16 cellular contexts compared by ENCODE assay signal in the genomic region with DNA sequence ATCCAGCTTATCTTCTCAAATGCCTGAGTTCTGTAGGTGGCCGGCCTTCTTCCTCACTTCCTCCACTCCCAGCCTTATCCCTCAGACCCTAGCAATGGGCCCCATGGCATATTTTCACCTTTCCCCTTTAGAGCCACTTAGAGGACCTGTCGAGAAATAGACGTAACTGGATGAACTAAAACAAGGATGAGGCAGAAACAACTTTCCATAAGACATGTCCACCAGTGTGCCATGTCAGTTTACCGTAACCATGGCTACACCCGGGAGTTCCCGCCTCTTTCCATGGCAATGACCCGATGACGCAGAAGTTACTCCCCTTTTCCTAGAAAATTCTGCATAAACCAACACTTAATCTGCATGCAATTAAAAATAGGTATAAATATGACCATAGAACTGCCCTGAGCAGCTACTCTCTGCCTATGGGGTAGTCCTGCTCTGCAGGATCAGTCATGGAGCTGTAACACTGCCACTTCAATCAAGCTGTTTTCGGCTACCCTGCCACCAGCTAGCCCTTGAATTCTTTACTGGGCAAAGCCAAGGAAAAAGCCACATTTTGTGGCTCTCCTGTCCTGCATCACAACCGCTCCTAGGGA. TPM values are rescaled to one million over a fixed set of nuclear protein-coding genes. Genes with fewer than 3 reads are reported as not detected.
DNase-seq lines count a peak whose midpoint lies in the region; ATAC-seq and TF ChIP-seq lines count a peak whose summit lies in the region.
"Had no signal": no experiment of that assay in that cellular context is flagged by ENCODE, and none has a peak within 500 bp of the region (broad histone marks: within the 10 kb centered on the region; RNA-seq: fewer than 3 reads in every experiment).

No MANE protein-coding gene starts in this region.

- H3K36me3 Mint-ChIP-seq in activated CD4-positive, alpha-beta T cell treated with anti-CD3 and anti-CD28 coated beads, Interleukin-2, amount 10 ng/mL, durations not matched to agents 24 days and 14 days (ENCODE audit: low read depth): peaks cover 5% of the 10 kb centered on the region
- no peaks in the 10 kb centered on the region for H3K36me3 Mint-ChIP-seq in Caco-2 (ENCODE audit: insufficient read depth, unreplicated experiment)
- H3K36me3 Mint-ChIP-seq in activated naive CD8-positive, alpha-beta T cell treated with anti-CD3 and anti-CD28 coated beads, Interleukin-2, amount 10 ng/mL, durations not matched to agents 7 days and 5 days: peaks cover 3% of the 10 kb centered on the region
- no peaks in the 10 kb centered on the region for H3K36me3 Mint-ChIP-seq in nephron (ENCODE audit: low read depth)
- no peaks in the 10 kb centered on the region for H3K36me3 Mint-ChIP-seq in endothelial cell (ENCODE audit: low read depth, unreplicated experiment)

- no peaks in the 10 kb centered on the region for H3K36me3 ChIP-seq in Caco-2 (ENCODE audit: control insufficient read depth, insufficient read depth, low read length)
- H3K36me3 ChIP-seq: adrenal gland, transverse colon had no signal

- H3K27me3 ChIP-seq in Caco-2 (replicated peaks; ENCODE audit: control insufficient read depth, insufficient read depth, low read length): no peaks in the 10 kb centered on the region
- H3K27me3 ChIP-seq: adrenal gland, hepatocyte, transverse colon had no signal

- H3K9me3 ChIP-seq in Caco-2: no peaks in the 10 kb centered on the region
- H3K9me3 ChIP-seq: adrenal gland, transverse colon had no signal

- TF ChIP-seq CTCF in Caco-2 (IDR thresholded peaks at IDR 0.05; ENCODE audit: insufficient read depth in 1 of 2, low read depth in 1 of 2, low read length in 1 of 2, severe bottlenecking in 1 of 2, unreplicated experiment in 1 of 2): no peak
- no peak for TF ChIP-seq CTCF in nephron (IDR thresholded peaks at IDR 0.05; ENCODE audit: unreplicated experiment in 3 of 3)
- no peak for TF ChIP-seq CTCF in endothelial cell (IDR thresholded peaks at IDR 0.05; ENCODE audit: unreplicated experiment)

- intact Hi-C loops in activated CD4-positive, alpha-beta T cell treated with anti-CD3 and anti-CD28 coated beads, Interleukin-2, amount 10 ng/mL, durations not matched to agents 24 days and 14 days (cut with micrococcal nuclease): loop anchor here (5.0 to 10.0 kb wide), 4 partner anchors 249 to 562 kb away; partner anchors contain the start of genes ATP1B3, RNF7 and SLC25A36
- intact Hi-C loops in Caco-2 (cut with micrococcal nuclease; ENCODE audit: unreplicated experiment): no loop called here

- peaks cover 41% of the 10 kb centered on the region for H3K4me1 Mint-ChIP-seq in activated CD4-positive, alpha-beta T cell treated with anti-CD3 and anti-CD28 coated beads, Interleukin-2, amount 10 ng/mL, durations not matched to agents 24 days and 14 days
- H3K4me1 Mint-ChIP-seq in Caco-2 (ENCODE audit: low read depth, unreplicated experiment) (peaks cover 5% of the 10 kb centered on the region), nephron (peaks cover 15% of the 10 kb centered on the region), endothelial cell (ENCODE audit: unreplicated experiment) (peaks cover 23% of the 10 kb centered on the region)
- peaks cover 33% of the 10 kb centered on the region for H3K4me1 Mint-ChIP-seq in activated naive CD8-positive, alpha-beta T cell treated with anti-CD3 and anti-CD28 coated beads, Interleukin-2, amount 10 ng/mL, durations not matched to agents 7 days and 5 days

- peaks cover 9% of the 10 kb centered on the region for H3K4me1 ChIP-seq in Caco-2

- no peak overlapping the region for H3K27ac Mint-ChIP-seq in activated CD4-positive, alpha-beta T cell treated with anti-CD3 and anti-CD28 coated beads, Interleukin-2, amount 10 ng/mL, durations not matched to agents 24 days and 14 days
- H3K27ac Mint-ChIP-seq in Caco-2 (ENCODE audit: unreplicated experiment) (no peak overlapping the region), nephron (peak overlapping the region in 2 of 3 experiments; percentile 59 to 91), endothelial cell (ENCODE audit: unreplicated experiment) (no peak overlapping the region)
- H3K27ac Mint-ChIP-seq in activated naive CD8-positive, alpha-beta T cell treated with anti-CD3 and anti-CD28 coated beads, Interleukin-2, amount 10 ng/mL, durations not matched to agents 7 days and 5 days: peak overlapping the region; percentile 63

- no peaks in the 10 kb centered on the region for H3K27me3 Mint-ChIP-seq in activated CD4-positive, alpha-beta T cell treated with anti-CD3 and anti-CD28 coated beads, Interleukin-2, amount 10 ng/mL, durations not matched to agents 24 days and 14 days
- H3K27me3 Mint-ChIP-seq in Caco-2 (ENCODE audit: insufficient read depth, unreplicated experiment): no peaks in the 10 kb centered on the region
- no peaks in the 10 kb centered on the region for H3K27me3 Mint-ChIP-seq in activated naive CD8-positive, alpha-beta T cell treated with anti-CD3 and anti-CD28 coated beads, Interleukin-2, amount 10 ng/mL, durations not matched to agents 7 days and 5 days
- H3K27me3 Mint-ChIP-seq in nephron (ENCODE audit: low read depth): no peaks in the 10 kb centered on the region
- H3K27me3 Mint-ChIP-seq in endothelial cell (ENCODE audit: unreplicated experiment): peaks cover 12% of the 10 kb centered on the region

- no peak for ATAC-seq in activated naive CD8-positive, alpha-beta T cell treated with anti-CD3 and anti-CD28 coated beads, Interleukin-2, amount 10 ng/mL, durations not matched to agents 7 days and 5 days (ENCODE audit: low read depth)

- no peaks in the 10 kb centered on the region for H3K9me3 Mint-ChIP-seq in activated CD4-positive, alpha-beta T cell treated with anti-CD3 and anti-CD28 coated beads, Interleukin-2, amount 10 ng/mL, durations not matched to agents 24 days and 14 days
- H3K9me3 Mint-ChIP-seq in Caco-2 (ENCODE audit: unreplicated experiment) (no peaks in the 10 kb centered on the region), nephron (no peaks in the 10 kb centered on the region), endothelial cell (ENCODE audit: unreplicated experiment) (no peaks in the 10 kb centered on the region)
- H3K9me3 Mint-ChIP-seq in activated naive CD8-positive, alpha-beta T cell treated with anti-CD3 and anti-CD28 coated beads, Interleukin-2, amount 10 ng/mL, durations not matched to agents 7 days and 5 days: peaks cover 4% of the 10 kb centered on the region

- no TSS peak for BruUV-seq in Caco-2 (replicated peaks; lab: Mats Ljungman, UMichigan)

- CTCF ChIA-PET in Caco-2 (lab: Charles Lee): interaction anchor here (0.6 to 1.8 kb wide), 2 partner anchors 33 to 147 kb away, joined by 3 to 8 read pairs; no protein-coding TSS in a partner anchor

- POLR2A ChIA-PET in Caco-2 (lab: Charles Lee): no interaction called here
- POLR2A ChIA-PET in activated naive CD8-positive, alpha-beta T cell treated with anti-CD3 and anti-CD28 coated beads, Interleukin-2, amount 10 ng/mL, durations not matched to agents 7 days and 5 days (lab: Charles Lee): interaction anchor here (1.2 kb wide), 1 partner anchor 139 kb away, joined by 3 read pairs; no protein-coding TSS in a partner anchor

- H3K4me3 ChIP-seq in Caco-2 (ENCODE audit: low read depth, low read length): no peak overlapping the region
- H3K4me3 ChIP-seq: hepatocyte had no signal

- H3K4me3 Mint-ChIP-seq in activated CD4-positive, alpha-beta T cell treated with anti-CD3 and anti-CD28 coated beads, Interleukin-2, amount 10 ng/mL, durations not matched to agents 24 days and 14 days: peak overlapping the region; percentile 34
- peak overlapping the region; percentile 49 for H3K4me3 Mint-ChIP-seq in Caco-2 (ENCODE audit: unreplicated experiment)
- peak overlapping the region; percentile 40 for H3K4me3 Mint-ChIP-seq in activated naive CD8-positive, alpha-beta T cell treated with anti-CD3 and anti-CD28 coated beads, Interleukin-2, amount 10 ng/mL, durations not matched to agents 7 days and 5 days
- peak overlapping the region; percentile 67 to 96 (median 73) for H3K4me3 Mint-ChIP-seq in nephron
- H3K4me3 Mint-ChIP-seq in endothelial cell (ENCODE audit: unreplicated experiment): no peak overlapping the region

- no peak for DNase-seq in activated CD4-positive, alpha-beta T cell treated with anti-CD3 and anti-CD28 coated beads, Interleukin-2, amount 10 ng/mL, durations not matched to agents 24 days and 14 days
- DNase-seq in activated CD4-positive, alpha-beta T cell treated with anti-CD3 and anti-CD28 coated beads, Interleukin-2, amount 50 U/mL, for 1 hour: no peak
- no peak for DNase-seq in Caco-2
- no peak for DNase-seq in activated naive CD8-positive, alpha-beta T cell treated with anti-CD3 and anti-CD28 coated beads, Interleukin-2, amount 10 ng/mL, durations not matched to agents 7 days and 5 days
- no peak for DNase-seq in SIG-M5 (lab: John Stamatoyannopoulos, UW)
- no peak for DNase-seq in endothelial cell (ENCODE audit: low spot score)
- no peak for DNase-seq in activated CD4-positive, alpha-beta T cell treated with anti-CD3 and anti-CD28 coated beads, Interleukin-2, amount 50 U/mL, for 48 hours
- DNase-seq: adrenal gland; C1 segment of cervical spinal cord; DMS79; kidney; NCI-H1417 treated with DMSO at 0.1 percent for 48 hours; stimulated activated CD4-positive, alpha-beta T cell treated with anti-CD3 and anti-CD28 coated beads, Interleukin-12 subunit alpha, Interleukin-12 subunit beta, amount 100 ng/mL, for 4 hours; transverse colon had no signal

RNA-seq across cellular contexts. Expression of gene ZBTB38, which starts 55.1 kb away (rescaled TPM):
- 14.5 and 17.8 TPM in 2 replicates for total RNA-seq in activated CD4-positive, alpha-beta T cell treated with anti-CD3 and anti-CD28 coated beads, Interleukin-2, amount 10 ng/mL, durations not matched to agents 24 days and 14 days
- total RNA-seq in Caco-2 (2022): 72.7 and 74.1 TPM in 2 replicates
- 10 to 100 TPM; 50.1 to 55.1 TPM for total RNA-seq in activated naive CD8-positive, alpha-beta T cell treated with anti-CD3 and anti-CD28 coated beads, Interleukin-2, amount 10 ng/mL, durations not matched to agents 7 days and 5 days
- 22.5 TPM for total RNA-seq in endothelial cell (ENCODE audit: unreplicated experiment)

Comparison
In these comparisons a context has a peak if more than half of its experiments do, and no peak if none do; other contexts are left out.
1. H3K27ac Mint-ChIP-seq: peak in activated naive CD8-positive, alpha-beta T cell treated with anti-CD3 and anti-CD28 coated beads, Interleukin-2, amount 10 ng/mL, durations not matched to agents 7 days and 5 days (single experiment) and nephron (2 of 3); none in activated CD4-positive, alpha-beta T cell treated with anti-CD3 and anti-CD28 coated beads, Interleukin-2, amount 10 ng/mL, durations not matched to agents 24 days and 14 days (single experiment), Caco-2 (single experiment) and endothelial cell (single experiment).